In genomic region chr9:15606667-15607472, GRCh38 we compare ENCODE assay signal across 9 cellular contexts. TPM values are rescaled to one million over a fixed set of nuclear protein-coding genes. Genes with fewer than 3 reads are reported as not detected.
DNase-seq lines count a peak whose midpoint lies in the region; ATAC-seq, FAIRE-seq and TF ChIP-seq lines count a peak whose summit lies in the region.
"Had no signal": no experiment of that assay in that cellular context is flagged by ENCODE, and none has a peak within 500 bp of the region (broad histone marks: within the 10 kb centered on the region; RNA-seq: fewer than 3 reads in every experiment).

No MANE protein-coding gene starts in this region.

- in situ Hi-C loops in GM13976 (cut with MboI; ENCODE audit: low sequenced_read_pairs, unreplicated experiment) = loop anchor here (25.0 kb wide), 1 partner anchor 395 kb away; no protein-coding TSS in a partner anchor

- TF ChIP-seq POLR2A in NB4 (IDR thresholded peaks at IDR 0.05; ENCODE audit: extremely low read depth, insufficient read length) (no peak), gastroesophageal sphincter (IDR thresholded peaks at IDR 0.05) (no peak)

- peak overlapping the region; percentile 23 for H3K4me2 ChIP-seq in skeletal muscle satellite cell (ENCODE audit: low read length)

- no peaks in the 10 kb centered on the region for H3K4me1 ChIP-seq in gastroesophageal sphincter
- peaks cover 8% of the 10 kb centered on the region for H3K4me1 ChIP-seq in skeletal muscle satellite cell (ENCODE audit: control insufficient read depth, insufficient read depth, low read length)

- H3K27ac ChIP-seq in gastroesophageal sphincter = no peak overlapping the region
- H3K27ac ChIP-seq: HL-60 had no signal

- no peak overlapping the region for H3K4me3 ChIP-seq in NB4 (ENCODE audit: low read depth, low read length)
- no peak overlapping the region for H3K4me3 ChIP-seq in gastroesophageal sphincter
- H3K4me3 ChIP-seq in skeletal muscle satellite cell (ENCODE audit: low read length) = no peak overlapping the region

- H3K36me3 ChIP-seq in gastroesophageal sphincter = no peaks in the 10 kb centered on the region
- H3K36me3 ChIP-seq in skeletal muscle satellite cell (ENCODE audit: insufficient read depth, low read length) = no peaks in the 10 kb centered on the region

- no peak for ATAC-seq in gastroesophageal sphincter
- ATAC-seq in GM21526 (IDR thresholded peaks at IDR 0.05; ENCODE audit: low FRiP score, unreplicated experiment) = no peak
- no peak for ATAC-seq in GM21390 (IDR thresholded peaks at IDR 0.05; ENCODE audit: unreplicated experiment)

- H3K9me3 ChIP-seq in gastroesophageal sphincter (no peaks in the 10 kb centered on the region), skeletal muscle satellite cell (replicated peaks; ENCODE audit: low read length) (no peaks in the 10 kb centered on the region)

- H3K27me3 ChIP-seq in gastroesophageal sphincter = no peaks in the 10 kb centered on the region
- H3K27me3 ChIP-seq in skeletal muscle satellite cell (ENCODE audit: control insufficient read depth, insufficient read depth, low read length) = no peaks in the 10 kb centered on the region

- TF ChIP-seq EP300 in gastroesophageal sphincter (IDR thresholded peaks at IDR 0.05) = no peak

- peak; percentile 96 for FAIRE-seq in TTC549 (lab: Jason Lieb, UNC)

- 0 to 4% methylated on average over 1 of the region's 1 CpG for whole genome bisulfite sequencing in gastroesophageal sphincter (ENCODE audit: low coverage in 1 of 2), 2 donors

- peak overlapping the region; percentile 33 for H3K9ac ChIP-seq in skeletal muscle satellite cell (ENCODE audit: low read depth, low read length)

- peak; percentile 60 to 72 for DNase-seq in AML-193 (lab: John Stamatoyannopoulos, UW)
- peak; percentile 54 for DNase-seq in GM13976 (ENCODE audit: low spot score)
- peak; percentile 73 for DNase-seq in NB4 (ENCODE audit: low read depth)

- TF ChIP-seq CTCF in GM13976 (IDR thresholded peaks at IDR 0.05; ENCODE audit: borderline replicate concordance, control extremely low read depth, extremely low read depth, insufficient read depth, missing control alignments) (peak; percentile 47), NB4 (IDR thresholded peaks at IDR 0.05; ENCODE audit: low read depth, low read length) (peak; percentile 62), gastroesophageal sphincter (IDR thresholded peaks at IDR 0.05) (peak; percentile 65 to 79 (median 78))

RNA-seq across cellular contexts. Expression of gene CCDC171, which starts 54.0 kb away (rescaled TPM):
- total RNA-seq in gastroesophageal sphincter = 1 to 10 TPM in 3 of 4 donors, under 1 TPM in 1; 0.94 to 4.5 (median 2.8) TPM
- total RNA-seq in skeletal muscle satellite cell (2012; rRNA removed) = 1.7 and 2.3 TPM in 2 replicates
